Comparison of ENCODE assay signal across 1 cellular context in the genomic region with DNA sequence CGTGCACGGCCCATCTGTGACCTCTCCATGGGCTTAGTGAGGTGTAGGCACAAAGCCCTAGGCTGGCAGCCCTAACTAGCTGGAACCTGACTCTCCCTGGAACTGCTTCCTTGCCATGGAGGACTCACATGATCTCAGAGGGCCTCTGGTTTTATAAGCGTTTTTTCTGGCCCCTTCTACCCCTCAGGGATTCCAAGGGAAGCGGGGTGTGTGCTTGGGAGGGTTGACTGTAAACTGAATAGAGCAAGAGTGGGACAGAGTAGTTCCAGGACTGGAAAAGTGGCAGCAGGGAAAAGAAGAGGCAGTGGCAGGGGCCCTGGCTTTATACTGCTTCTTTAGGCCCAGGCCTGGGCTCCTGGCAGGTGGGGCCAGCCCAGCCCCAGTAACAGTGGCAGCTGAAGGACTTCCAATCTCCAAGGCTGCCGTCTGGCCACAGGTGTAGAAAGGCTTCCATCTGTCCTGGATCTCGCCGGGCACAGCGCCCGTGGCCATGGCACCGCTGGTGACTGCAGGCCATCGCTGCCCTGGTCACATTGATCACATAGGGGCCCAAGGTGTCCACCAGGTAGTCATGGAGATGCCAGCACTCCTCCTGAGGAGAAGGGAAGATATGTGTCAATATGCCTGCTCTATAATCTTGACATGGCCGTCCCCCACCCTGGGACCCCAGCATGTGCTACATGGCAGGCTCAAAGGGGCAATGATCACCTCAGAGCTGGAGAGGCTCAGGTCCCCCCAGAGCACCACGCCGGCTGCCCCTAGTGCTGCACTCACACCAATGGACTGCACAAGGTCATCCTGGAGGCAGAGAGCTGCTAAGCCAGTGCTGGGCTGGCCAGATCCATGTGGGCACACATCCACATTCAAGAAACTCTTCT.
TF ChIP-seq lines count a peak whose summit lies in the region.

No MANE protein-coding gene starts in this region.

TF ChIP-seq in liver, 16 proteins besides CTCF, POLR2A, EP300 and RAD21 (continued from another document):
- TF ChIP-seq, protein P1, sequence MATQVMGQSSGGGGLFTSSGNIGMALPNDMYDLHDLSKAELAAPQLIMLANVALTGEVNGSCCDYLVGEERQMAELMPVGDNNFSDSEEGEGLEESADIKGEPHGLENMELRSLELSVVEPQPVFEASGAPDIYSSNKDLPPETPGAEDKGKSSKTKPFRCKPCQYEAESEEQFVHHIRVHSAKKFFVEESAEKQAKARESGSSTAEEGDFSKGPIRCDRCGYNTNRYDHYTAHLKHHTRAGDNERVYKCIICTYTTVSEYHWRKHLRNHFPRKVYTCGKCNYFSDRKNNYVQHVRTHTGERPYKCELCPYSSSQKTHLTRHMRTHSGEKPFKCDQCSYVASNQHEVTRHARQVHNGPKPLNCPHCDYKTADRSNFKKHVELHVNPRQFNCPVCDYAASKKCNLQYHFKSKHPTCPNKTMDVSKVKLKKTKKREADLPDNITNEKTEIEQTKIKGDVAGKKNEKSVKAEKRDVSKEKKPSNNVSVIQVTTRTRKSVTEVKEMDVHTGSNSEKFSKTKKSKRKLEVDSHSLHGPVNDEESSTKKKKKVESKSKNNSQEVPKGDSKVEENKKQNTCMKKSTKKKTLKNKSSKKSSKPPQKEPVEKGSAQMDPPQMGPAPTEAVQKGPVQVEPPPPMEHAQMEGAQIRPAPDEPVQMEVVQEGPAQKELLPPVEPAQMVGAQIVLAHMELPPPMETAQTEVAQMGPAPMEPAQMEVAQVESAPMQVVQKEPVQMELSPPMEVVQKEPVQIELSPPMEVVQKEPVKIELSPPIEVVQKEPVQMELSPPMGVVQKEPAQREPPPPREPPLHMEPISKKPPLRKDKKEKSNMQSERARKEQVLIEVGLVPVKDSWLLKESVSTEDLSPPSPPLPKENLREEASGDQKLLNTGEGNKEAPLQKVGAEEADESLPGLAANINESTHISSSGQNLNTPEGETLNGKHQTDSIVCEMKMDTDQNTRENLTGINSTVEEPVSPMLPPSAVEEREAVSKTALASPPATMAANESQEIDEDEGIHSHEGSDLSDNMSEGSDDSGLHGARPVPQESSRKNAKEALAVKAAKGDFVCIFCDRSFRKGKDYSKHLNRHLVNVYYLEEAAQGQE (IDR thresholded peaks at IDR 0.05), result no peak
- TF ChIP-seq, protein P2, sequence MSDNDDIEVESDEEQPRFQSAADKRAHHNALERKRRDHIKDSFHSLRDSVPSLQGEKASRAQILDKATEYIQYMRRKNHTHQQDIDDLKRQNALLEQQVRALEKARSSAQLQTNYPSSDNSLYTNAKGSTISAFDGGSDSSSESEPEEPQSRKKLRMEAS (IDR thresholded peaks at IDR 0.05), result no peak
- TF ChIP-seq FOXA2 (IDR thresholded peaks at IDR 0.05) (no peak), SP1 (IDR thresholded peaks at IDR 0.05) (no peak), HNF4G (IDR thresholded peaks at IDR 0.05) (no peak)
TF ChIP-seq in liver: peak in this region for 0.
